9 cellular contexts compared by ENCODE assay signal in the genomic region with DNA sequence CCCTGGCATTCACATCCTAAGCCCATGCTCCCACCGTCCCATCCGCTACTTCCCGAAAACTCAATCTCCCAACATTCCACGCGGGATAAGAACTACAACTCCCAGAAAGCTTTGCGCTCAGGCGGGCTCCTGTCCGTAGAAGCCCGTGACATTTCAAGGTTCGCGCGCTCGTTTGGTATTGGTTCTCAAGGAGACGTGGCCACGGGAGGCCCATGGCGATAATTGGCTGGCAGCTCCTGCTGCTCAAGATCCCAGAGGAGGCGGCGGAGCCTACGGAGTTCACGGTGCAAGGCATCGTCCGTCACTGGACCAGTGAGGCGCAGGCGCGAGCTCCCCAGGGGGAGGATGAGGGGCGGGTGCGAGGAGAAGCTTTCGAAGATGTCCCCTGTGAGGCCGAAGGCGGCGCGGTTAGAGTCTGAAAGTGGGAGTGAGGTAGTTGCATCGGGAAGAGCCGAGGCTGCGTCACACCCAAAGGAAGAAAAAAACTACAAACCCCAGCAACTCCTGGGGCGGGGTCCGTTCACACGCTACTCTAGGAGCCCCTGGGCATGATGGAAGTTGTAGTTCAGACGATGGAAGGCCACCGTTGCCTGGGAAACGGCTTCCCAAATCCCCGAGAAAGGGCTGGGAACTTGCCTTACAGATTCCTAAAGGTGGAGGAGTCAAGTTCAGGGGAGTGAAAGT. TPM values are rescaled to one million over a fixed set of nuclear protein-coding genes. Genes with fewer than 3 reads are reported as not detected.
DNase-seq lines count a peak whose midpoint lies in the region; ATAC-seq, FAIRE-seq and TF ChIP-seq lines count a peak whose summit lies in the region.
"Had no signal": no experiment of that assay in that cellular context is flagged by ENCODE, and none has a peak within 500 bp of the region (broad histone marks: within the 10 kb centered on the region; RNA-seq: fewer than 3 reads in every experiment).

No MANE protein-coding gene starts in this region.

- ATAC-seq in HG03439 (IDR thresholded peaks at IDR 0.05; ENCODE audit: unreplicated experiment) (peak; percentile 78), HepG2 (peak; percentile 83)

- no peak for TF ChIP-seq EP300 in HepG2 (IDR thresholded peaks at IDR 0.05; ENCODE audit: low read depth in 2 of 2, low read length in 2 of 2)
- no peak; the same call in 1 of the 2 replicates for TF ChIP-seq EP300 in HepG2 (CRISPR knock-in tag; IDR thresholded peaks at IDR 0.05; ENCODE audit: borderline replicate concordance)

- no peak for TF ChIP-seq CTCF in colonic mucosa (IDR thresholded peaks at IDR 0.05)
- TF ChIP-seq CTCF in HepG2 (CRISPR knock-in tag; IDR thresholded peaks at IDR 0.05): 0 out of 2 replicates have a peak, but pooled peaks have one; percentile 15

- H2AFZ ChIP-seq in HepG2 (ENCODE audit: low read length): peak overlapping the region; percentile 22

- H3K9ac ChIP-seq in colonic mucosa (ENCODE audit: low read depth in 2 of 2, low read length in 2 of 2): peak overlapping the region; percentile 38 to 62
- peak overlapping the region; percentile 81 for H3K9ac ChIP-seq in HepG2 (ENCODE audit: insufficient read depth, low read depth, low read length)

- POLR2A ChIA-PET in HepG2 (lab: Yijun Ruan, JAX): interaction anchor here (0.7 to 1.4 kb wide), 10 partner anchors 9 to 151 kb away, joined by 3 to 13 read pairs (median 5); a partner anchor contains a TSS

- in situ Hi-C loops in HepG2 (cut with HindIII; ENCODE audit: extremely low pct_ligation_motif_present, low pct_unique_long_range_greater_than_20kb): no loop called here

- H3K27me3 ChIP-seq in colonic mucosa: no peaks in the 10 kb centered on the region
- no peaks in the 10 kb centered on the region; a peak in 1 of 5 replicates for H3K27me3 ChIP-seq in HepG2 (ENCODE audit: control insufficient read depth in 1 of 2, insufficient read depth in 2 of 2, low read length in 2 of 2)

- BruUV-seq in HepG2 (replicated peaks; lab: Mats Ljungman, UMichigan): no TSS peak

- peak overlapping the region; percentile 99 for H3K4me2 ChIP-seq in HepG2 (ENCODE audit: low read depth, low read length)

- H4K20me1 ChIP-seq in HepG2 (ENCODE audit: insufficient read depth, low read length): no peaks in the 10 kb centered on the region

- FAIRE-seq in HepG2 (lab: Jason Lieb, UNC): peak; percentile 99
- FAIRE-seq: colon had no signal

- peak; percentile 49 for TF ChIP-seq POLR2A in GM19193 (IDR thresholded peaks at IDR 0.05; ENCODE audit: extremely low read depth, insufficient read depth, insufficient read length)
- 0 out of 4 replicates have a peak, but pooled peaks of 1 of the 2 experiments have one; percentile 12 for TF ChIP-seq POLR2A in HepG2 (IDR thresholded peaks at IDR 0.05; ENCODE audit: insufficient read depth in 1 of 2, low read depth in 2 of 2, low read length in 2 of 2)

- no peaks in the 10 kb centered on the region for H3K36me3 ChIP-seq in colonic mucosa
- no peaks in the 10 kb centered on the region for H3K36me3 ChIP-seq in HepG2 (replicated peaks in 1 of 2; ENCODE audit: control insufficient read depth in 1 of 2, insufficient read depth in 2 of 2, low read length in 2 of 2)

- intact Hi-C loops in colonic mucosa (cut with DNase I): no loop called here
- intact Hi-C loops in HepG2 (cut with micrococcal nuclease; ENCODE audit: unreplicated experiment): no loop called here

- peak overlapping the region; percentile 73 for H3K27ac ChIP-seq in colonic mucosa
- H3K27ac ChIP-seq in HepG2 (ENCODE audit: extremely low read length, insufficient read depth, low read length): peak overlapping the region; percentile 74

- H3K4me1 ChIP-seq in colonic mucosa: no peaks in the 10 kb centered on the region
- H3K4me1 ChIP-seq in HepG2 (ENCODE audit: insufficient read depth, low read length): peaks cover 61% of the 10 kb centered on the region

- DNase-seq in Ammon's horn (ENCODE audit: low spot score) (peak; percentile 100), NCI-H510A treated with DMSO at 0.1 percent for 48 hours (lab: John Stamatoyannopoulos, UW) (peak; percentile 96), colonic mucosa (peak; percentile 99), HepG2 (ENCODE audit: low spot score) (peak; percentile 98)
- peak; percentile 85 to 88 for DNase-seq in activated CD4-positive, alpha-beta T cell treated with anti-CD3 and anti-CD28 coated beads for 4 hours
- peak; percentile 90 for DNase-seq in stimulated activated CD4-positive, alpha-beta T cell treated with anti-CD3 and anti-CD28 coated beads, Interleukin-4, amount 100 ng/mL, for 1 hour

- H3K4me3 ChIP-seq in colonic mucosa (peak overlapping the region; percentile 42), HepG2 (replicated peaks in 1 of 3; ENCODE audit: insufficient read depth in 1 of 3, low read depth in 2 of 3, low read length in 3 of 3) (peak overlapping the region; percentile 68 to 85 (median 76); a peak in 5 of 6 replicates)

- CTCF ChIA-PET in HepG2 (lab: Yijun Ruan, JAX; ENCODE audit: low intra/inter-chr PET ratio, low total read pairs): no interaction called here

- under 1% methylated on average over 29 of the region's 42 CpGs for WGBS in HepG2 (ENCODE audit: low lambda C conversion rate)

- no peaks in the 10 kb centered on the region for H3K79me2 ChIP-seq in HepG2 (ENCODE audit: insufficient read depth, low read length)

- H3K9me3 ChIP-seq in colonic mucosa (no peaks in the 10 kb centered on the region), HepG2 (ENCODE audit: low read length) (no peaks in the 10 kb centered on the region)

- no peak for TF ChIP-seq RAD21 in HepG2 (CRISPR knock-in tag; IDR thresholded peaks at IDR 0.05)

RNA-seq across cellular contexts. Expression of a gene that starts 1.2 kb away (rescaled TPM):
- total RNA-seq in colonic mucosa: 1 to 10 TPM in 1 of 2 donors, under 1 TPM in 1; 0.35 to 1.2 TPM
- 2.0 and 2.2 TPM in 2 replicates for total RNA-seq in HepG2 (2016; rRNA removed; fragmentation: Illumina TruSeq; extraction: Trizol)
- total RNA-seq in HepG2 (2016; cell fraction: cytosol; rRNA removed; fragmentation: Illumina TruSeq; extraction: Trizol; ENCODE audit: low read depth): 2.4 and 2.6 TPM in 2 replicates
- 1.4 and 2.1 TPM in 2 replicates for total RNA-seq in HepG2 (2016; cell fraction: insoluble cytoplasmic fraction; rRNA removed; fragmentation: Illumina TruSeq; extraction: Trizol)
- 2.7 and 3.4 TPM in 2 replicates for total RNA-seq in HepG2 (2016; cell fraction: membrane; rRNA removed; fragmentation: Illumina TruSeq; extraction: Trizol)
- 2.1 and 2.5 TPM in 2 replicates for total RNA-seq in HepG2 (2016; cell fraction: nucleus; rRNA removed; fragmentation: Illumina TruSeq; extraction: Trizol)
- 2.4 and 2.7 TPM in 2 replicates for polyA plus RNA-seq in HepG2 (2011; rRNA removed)
- 1.4 and 1.7 TPM in 2 replicates for polyA plus RNA-seq in HepG2 (2011; cell fraction: cytosol; rRNA removed)
- 7.2 and 7.7 TPM in 2 replicates for polyA plus RNA-seq in HepG2 (2011; cell fraction: nucleus; rRNA removed)
- 3.9 and 5.7 TPM in 2 replicates for polyA plus RNA-seq in HepG2 (2012)
- polyA plus RNA-seq in HepG2 (2016; cell fraction: cytosol; fragmentation: Illumina TruSeq; extraction: Trizol; ENCODE audit: low read depth): 2.3 and 3.3 TPM in 2 replicates
- 3.3 and 5.0 TPM in 2 replicates for polyA plus RNA-seq in HepG2 (2016; cell fraction: insoluble cytoplasmic fraction; fragmentation: Illumina TruSeq; extraction: Trizol; ENCODE audit: low read depth)
- polyA plus RNA-seq in HepG2 (2016; cell fraction: membrane; fragmentation: Illumina TruSeq; extraction: Trizol; ENCODE audit: low read depth): 3.1 and 3.8 TPM in 2 replicates
- 8.7 and 10.3 TPM in 2 replicates for polyA plus RNA-seq in HepG2 (2016; cell fraction: nucleus; fragmentation: Illumina TruSeq; extraction: Trizol; ENCODE audit: insufficient read depth, low read depth)
- 1.3 and 3.6 TPM in 2 replicates for polyA minus RNA-seq in HepG2 (2011; rRNA and poly(A)+ RNA removed; ENCODE audit: low replicate concordance)
- polyA minus RNA-seq in HepG2 (2011; cell fraction: cytosol; rRNA and poly(A)+ RNA removed): 2.6 and 4.8 TPM in 2 replicates
- polyA minus RNA-seq in HepG2 (2011; cell fraction: nucleus; rRNA and poly(A)+ RNA removed): 1.9 and 2.2 TPM in 2 replicates

RNA-seq across cellular contexts. Expression of a gene that starts 19.7 kb away (rescaled TPM):
- 1 to 10 TPM; 2.2 to 4.8 TPM for total RNA-seq in colonic mucosa
- 0.44 and 0.49 TPM in 2 replicates for total RNA-seq in HepG2 (2016; rRNA removed; fragmentation: Illumina TruSeq; extraction: Trizol)
- 0.18 and 0.20 TPM in 2 replicates for total RNA-seq in HepG2 (2016; cell fraction: cytosol; rRNA removed; fragmentation: Illumina TruSeq; extraction: Trizol; ENCODE audit: low read depth)
- total RNA-seq in HepG2 (2016; cell fraction: insoluble cytoplasmic fraction; rRNA removed; fragmentation: Illumina TruSeq; extraction: Trizol): 0.16 and 0.32 TPM in 2 replicates
- 0.09 and 0.24 TPM in 2 replicates for total RNA-seq in HepG2 (2016; cell fraction: membrane; rRNA removed; fragmentation: Illumina TruSeq; extraction: Trizol)
- total RNA-seq in HepG2 (2016; cell fraction: nucleus; rRNA removed; fragmentation: Illumina TruSeq; extraction: Trizol): 0.22 TPM in 1 of 2 replicates, not detected in the other
- 0.58 and 1.1 TPM in 2 replicates for polyA plus RNA-seq in HepG2 (2011; rRNA removed)
- 0.49 and 0.71 TPM in 2 replicates for polyA plus RNA-seq in HepG2 (2011; cell fraction: cytosol; rRNA removed)
- polyA plus RNA-seq in HepG2 (2011; cell fraction: nucleus; rRNA removed): 2.6 and 3.2 TPM in 2 replicates
- 1.3 and 1.9 TPM in 2 replicates for polyA plus RNA-seq in HepG2 (2012)
- polyA plus RNA-seq in HepG2 (2016; cell fraction: cytosol; fragmentation: Illumina TruSeq; extraction: Trizol; ENCODE audit: low read depth): 0.14 and 0.21 TPM in 2 replicates
- polyA plus RNA-seq in HepG2 (2016; cell fraction: insoluble cytoplasmic fraction; fragmentation: Illumina TruSeq; extraction: Trizol; ENCODE audit: low read depth): 0.27 and 0.31 TPM in 2 replicates
- 0.11 and 0.30 TPM in 2 replicates for polyA plus RNA-seq in HepG2 (2016; cell fraction: membrane; fragmentation: Illumina TruSeq; extraction: Trizol; ENCODE audit: low read depth)
- 0.86 and 0.89 TPM in 2 replicates for polyA plus RNA-seq in HepG2 (2016; cell fraction: nucleus; fragmentation: Illumina TruSeq; extraction: Trizol; ENCODE audit: insufficient read depth, low read depth)
- polyA minus RNA-seq in HepG2 (2011; rRNA and poly(A)+ RNA removed; ENCODE audit: low replicate concordance): 1.6 and 73.9 TPM in 2 replicates
- 0.79 and 0.89 TPM in 2 replicates for polyA minus RNA-seq in HepG2 (2011; cell fraction: cytosol; rRNA and poly(A)+ RNA removed)
- 1.1 and 1.2 TPM in 2 replicates for polyA minus RNA-seq in HepG2 (2011; cell fraction: nucleus; rRNA and poly(A)+ RNA removed)

RNA-seq across cellular contexts. Expression of a gene that starts 25.0 kb away (rescaled TPM):
- 100 to 1,000 TPM; 125 to 141 TPM for total RNA-seq in colonic mucosa
- 0.07 TPM in 1 of 2 replicates, not detected in the other for total RNA-seq in HepG2 (2016; rRNA removed; fragmentation: Illumina TruSeq; extraction: Trizol)
- total RNA-seq in HepG2 (2016; cell fraction: cytosol; rRNA removed; fragmentation: Illumina TruSeq; extraction: Trizol; ENCODE audit: low read depth): 1.1 TPM in 1 of 2 replicates, not detected in the other
- total RNA-seq in HepG2 (2016; cell fraction: insoluble cytoplasmic fraction; rRNA removed; fragmentation: Illumina TruSeq; extraction: Trizol): 0.19 and 0.39 TPM in 2 replicates
- total RNA-seq in HepG2 (2016; cell fraction: membrane; rRNA removed; fragmentation: Illumina TruSeq; extraction: Trizol): 0.10 and 0.12 TPM in 2 replicates
- total RNA-seq in HepG2 (2016; cell fraction: nucleus; rRNA removed; fragmentation: Illumina TruSeq; extraction: Trizol): 0.16 TPM in 1 of 2 replicates, not detected in the other
- 0.10 TPM in 1 of 2 replicates, not detected in the other for polyA plus RNA-seq in HepG2 (2011; rRNA removed)
- not detected in 2 replicates for polyA plus RNA-seq in HepG2 (2011; cell fraction: cytosol; rRNA removed)
- 0.21 TPM in 1 of 2 replicates, not detected in the other for polyA plus RNA-seq in HepG2 (2011; cell fraction: nucleus; rRNA removed)
- 0.19 and 0.32 TPM in 2 replicates for polyA plus RNA-seq in HepG2 (2012)
- 0.03 TPM in 1 of 2 replicates, not detected in the other for polyA plus RNA-seq in HepG2 (2016; cell fraction: cytosol; fragmentation: Illumina TruSeq; extraction: Trizol; ENCODE audit: low read depth)
- not detected in 2 replicates for polyA plus RNA-seq in HepG2 (2016; cell fraction: insoluble cytoplasmic fraction; fragmentation: Illumina TruSeq; extraction: Trizol; ENCODE audit: low read depth)
- not detected in 2 replicates for polyA plus RNA-seq in HepG2 (2016; cell fraction: membrane; fragmentation: Illumina TruSeq; extraction: Trizol; ENCODE audit: low read depth)
- 0.15 TPM in 1 of 2 replicates, not detected in the other for polyA plus RNA-seq in HepG2 (2016; cell fraction: nucleus; fragmentation: Illumina TruSeq; extraction: Trizol; ENCODE audit: insufficient read depth, low read depth)
- polyA minus RNA-seq in HepG2 (2011; rRNA and poly(A)+ RNA removed; ENCODE audit: low replicate concordance): not detected in 2 replicates
- not detected in 2 replicates for polyA minus RNA-seq in HepG2 (2011; cell fraction: cytosol; rRNA and poly(A)+ RNA removed)
- not detected in 2 replicates for polyA minus RNA-seq in HepG2 (2011; cell fraction: nucleus; rRNA and poly(A)+ RNA removed)

RNA-seq across cellular contexts. Expression of a gene that starts 26.0 kb away (rescaled TPM):
- total RNA-seq in colonic mucosa: not detected
- total RNA-seq in HepG2 (2016; rRNA removed; fragmentation: Illumina TruSeq; extraction: Trizol): 0.22 TPM in 1 of 2 replicates, not detected in the other
- total RNA-seq in HepG2 (2016; cell fraction: cytosol; rRNA removed; fragmentation: Illumina TruSeq; extraction: Trizol; ENCODE audit: low read depth): not detected in 2 replicates
- 0.11 TPM in 1 of 2 replicates, not detected in the other for total RNA-seq in HepG2 (2016; cell fraction: insoluble cytoplasmic fraction; rRNA removed; fragmentation: Illumina TruSeq; extraction: Trizol)
- total RNA-seq in HepG2 (2016; cell fraction: membrane; rRNA removed; fragmentation: Illumina TruSeq; extraction: Trizol): 0.59 TPM in 1 of 2 replicates, not detected in the other
- total RNA-seq in HepG2 (2016; cell fraction: nucleus; rRNA removed; fragmentation: Illumina TruSeq; extraction: Trizol): not detected in 2 replicates
- polyA plus RNA-seq in HepG2 (2011; rRNA removed): 0.07 and 0.16 TPM in 2 replicates
- polyA plus RNA-seq in HepG2 (2011; cell fraction: cytosol; rRNA removed): not detected in 2 replicates
- polyA plus RNA-seq in HepG2 (2011; cell fraction: nucleus; rRNA removed): 1.2 and 1.7 TPM in 2 replicates
- polyA plus RNA-seq in HepG2 (2012): 0.09 and 0.50 TPM in 2 replicates
- not detected in 2 replicates for polyA plus RNA-seq in HepG2 (2016; cell fraction: cytosol; fragmentation: Illumina TruSeq; extraction: Trizol; ENCODE audit: low read depth)
- polyA plus RNA-seq in HepG2 (2016; cell fraction: insoluble cytoplasmic fraction; fragmentation: Illumina TruSeq; extraction: Trizol; ENCODE audit: low read depth): not detected in 2 replicates
- not detected in 2 replicates for polyA plus RNA-seq in HepG2 (2016; cell fraction: membrane; fragmentation: Illumina TruSeq; extraction: Trizol; ENCODE audit: low read depth)
- 0.46 and 0.85 TPM in 2 replicates for polyA plus RNA-seq in HepG2 (2016; cell fraction: nucleus; fragmentation: Illumina TruSeq; extraction: Trizol; ENCODE audit: insufficient read depth, low read depth)
- polyA minus RNA-seq in HepG2 (2011; rRNA and poly(A)+ RNA removed; ENCODE audit: low replicate concordance): 0.30 TPM in 1 of 2 replicates, not detected in the other
- polyA minus RNA-seq in HepG2 (2011; cell fraction: cytosol; rRNA and poly(A)+ RNA removed): not detected in 2 replicates
- 0.37 and 0.39 TPM in 2 replicates for polyA minus RNA-seq in HepG2 (2011; cell fraction: nucleus; rRNA and poly(A)+ RNA removed)

RNA-seq across cellular contexts. Expression of a gene that starts 31.7 kb away (rescaled TPM):
- total RNA-seq in colonic mucosa: under 1 TPM; 0.59 to 0.80 TPM
- 0.07 TPM in 2 replicates for total RNA-seq in HepG2 (2016; rRNA removed; fragmentation: Illumina TruSeq; extraction: Trizol)
- not detected in 2 replicates for total RNA-seq in HepG2 (2016; cell fraction: cytosol; rRNA removed; fragmentation: Illumina TruSeq; extraction: Trizol; ENCODE audit: low read depth)
- total RNA-seq in HepG2 (2016; cell fraction: insoluble cytoplasmic fraction; rRNA removed; fragmentation: Illumina TruSeq; extraction: Trizol): 0.09 TPM in 1 of 2 replicates, not detected in the other
- 0.07 and 0.09 TPM in 2 replicates for total RNA-seq in HepG2 (2016; cell fraction: membrane; rRNA removed; fragmentation: Illumina TruSeq; extraction: Trizol)
- 0.09 TPM in 1 of 2 replicates, not detected in the other for total RNA-seq in HepG2 (2016; cell fraction: nucleus; rRNA removed; fragmentation: Illumina TruSeq; extraction: Trizol)
- polyA plus RNA-seq in HepG2 (2011; rRNA removed): 1.1 and 1.5 TPM in 2 replicates
- polyA plus RNA-seq in HepG2 (2011; cell fraction: cytosol; rRNA removed): 0.71 and 0.98 TPM in 2 replicates
- polyA plus RNA-seq in HepG2 (2011; cell fraction: nucleus; rRNA removed): 2.0 and 2.5 TPM in 2 replicates
- polyA plus RNA-seq in HepG2 (2012): 0.47 and 1.7 TPM in 2 replicates
- polyA plus RNA-seq in HepG2 (2016; cell fraction: cytosol; fragmentation: Illumina TruSeq; extraction: Trizol; ENCODE audit: low read depth): not detected in 2 replicates
- polyA plus RNA-seq in HepG2 (2016; cell fraction: insoluble cytoplasmic fraction; fragmentation: Illumina TruSeq; extraction: Trizol; ENCODE audit: low read depth): not detected in 2 replicates
- polyA plus RNA-seq in HepG2 (2016; cell fraction: membrane; fragmentation: Illumina TruSeq; extraction: Trizol; ENCODE audit: low read depth): 0.14 TPM in 1 of 2 replicates, not detected in the other
- polyA plus RNA-seq in HepG2 (2016; cell fraction: nucleus; fragmentation: Illumina TruSeq; extraction: Trizol; ENCODE audit: insufficient read depth, low read depth): 0.26 TPM in 1 of 2 replicates, not detected in the other
- 1.8 and 2.9 TPM in 2 replicates for polyA minus RNA-seq in HepG2 (2011; rRNA and poly(A)+ RNA removed; ENCODE audit: low replicate concordance)
- 0.97 and 0.99 TPM in 2 replicates for polyA minus RNA-seq in HepG2 (2011; cell fraction: cytosol; rRNA and poly(A)+ RNA removed)
- 0.64 and 1.5 TPM in 2 replicates for polyA minus RNA-seq in HepG2 (2011; cell fraction: nucleus; rRNA and poly(A)+ RNA removed)

Comparison
In these comparisons a context has a peak if more than half of its experiments do, and no peak if none do; other contexts are left out.
1. Peak in every context shown above with its lines: DNase-seq, ATAC-seq, H3K4me3 ChIP-seq and H3K27ac ChIP-seq.
2. RNA of a gene that starts 25.0 kb away (total RNA-seq): 125 to 141 TPM in colonic mucosa; 0.07 to 1.1 TPM in HepG2; every median in the first group is over 10 times any median in the second.